In genomic region chr4:7068883-7069282, GRCh38 we compare ENCODE assay signal across 8 cellular contexts. TPM values are rescaled to one million over a fixed set of nuclear protein-coding genes. Genes with fewer than 3 reads are reported as not detected.
DNase-seq lines count a peak whose midpoint lies in the region; ATAC-seq and TF ChIP-seq lines count a peak whose summit lies in the region.

No MANE protein-coding gene starts in this region.

- no peaks in the 10 kb centered on the region for H3K9me3 Mint-ChIP-seq in CD8-positive, alpha-beta memory T cell
- H3K9me3 Mint-ChIP-seq in dendritic cell treated with granulocyte-macrophage colony-stimulating factor and Interleukin-4, amounts not matched to agents 40 ng/mL and 50 ng/mL, for 4 days, result no peaks in the 10 kb centered on the region
- H3K9me3 Mint-ChIP-seq in natural killer cell, result no peaks in the 10 kb centered on the region

- TF ChIP-seq CTCF in natural killer cell (IDR thresholded peaks at IDR 0.05), result no peak

- H3K36me3 Mint-ChIP-seq in CD8-positive, alpha-beta memory T cell, result peaks cover 0 to 22% (median 0%) of the 10 kb centered on the region in 3 donors
- peaks cover 25% of the 10 kb centered on the region for H3K36me3 Mint-ChIP-seq in dendritic cell treated with granulocyte-macrophage colony-stimulating factor and Interleukin-4, amounts not matched to agents 40 ng/mL and 50 ng/mL, for 4 days (ENCODE audit: low read depth)
- H3K36me3 Mint-ChIP-seq in natural killer cell, result no peaks in the 10 kb centered on the region

- H3K4me1 ChIP-seq in CD8-positive, alpha-beta memory T cell (ENCODE audit: insufficient read depth, low read length), result peaks cover 34% of the 10 kb centered on the region

- DNase-seq in CD8-positive, alpha-beta memory T cell, result no peak
- DNase-seq in MG63 (no peak), natural killer cell (no peak), cortex of kidney (lab: John Stamatoyannopoulos, UW) (no peak), DMS79 treated with DMSO at 0.1 percent for 48 hours (lab: John Stamatoyannopoulos, UW) (no peak), NCI-H526 treated with DMSO at 0.1 percent for 48 hours (lab: John Stamatoyannopoulos, UW) (no peak)

- no peak for ATAC-seq in natural killer cell
- ATAC-seq in HG02973 (IDR thresholded peaks at IDR 0.05; ENCODE audit: unreplicated experiment), result no peak

- CTCF ChIA-PET in CD8-positive, alpha-beta memory T cell (lab: Charles Lee), result interaction anchor here (1.0 to 9.0 kb wide), 12 partner anchors 10 to 394 kb away, joined by 3 to 131 read pairs (median 8); partner anchors contain the start of genes BLOC1S4 and TADA2B

- peak overlapping the region; percentile 91 to 96 (median 94) for H3K4me3 Mint-ChIP-seq in CD8-positive, alpha-beta memory T cell
- peak overlapping the region; percentile 89 for H3K4me3 Mint-ChIP-seq in dendritic cell treated with granulocyte-macrophage colony-stimulating factor and Interleukin-4, amounts not matched to agents 40 ng/mL and 50 ng/mL, for 4 days
- peak overlapping the region; percentile 97 for H3K4me3 Mint-ChIP-seq in natural killer cell

- H3K36me3 ChIP-seq in CD8-positive, alpha-beta memory T cell (ENCODE audit: insufficient read depth, low read length), result peaks cover 6% of the 10 kb centered on the region
- H3K36me3 ChIP-seq in MG63, result peaks cover 16% of the 10 kb centered on the region

- H3K9me3 ChIP-seq in CD8-positive, alpha-beta memory T cell (ENCODE audit: low read length), result no peaks in the 10 kb centered on the region
- no peaks in the 10 kb centered on the region for H3K9me3 ChIP-seq in MG63

- H3K27ac ChIP-seq in CD8-positive, alpha-beta memory T cell (ENCODE audit: low read depth, low read length), result peak overlapping the region; percentile 79

- peak overlapping the region; percentile 75 to 99 (median 94) for H3K27ac Mint-ChIP-seq in CD8-positive, alpha-beta memory T cell
- peak overlapping the region; percentile 92 for H3K27ac Mint-ChIP-seq in dendritic cell treated with granulocyte-macrophage colony-stimulating factor and Interleukin-4, amounts not matched to agents 40 ng/mL and 50 ng/mL, for 4 days
- peak overlapping the region; percentile 92 to 94 for H3K27ac Mint-ChIP-seq in natural killer cell

- H3K27me3 Mint-ChIP-seq in CD8-positive, alpha-beta memory T cell, result peaks cover 0 to 7% of the 10 kb centered on the region in 2 donors
- H3K27me3 Mint-ChIP-seq in dendritic cell treated with granulocyte-macrophage colony-stimulating factor and Interleukin-4, amounts not matched to agents 40 ng/mL and 50 ng/mL, for 4 days, result peaks cover 27% of the 10 kb centered on the region
- H3K27me3 Mint-ChIP-seq in natural killer cell (ENCODE audit: low read depth in 2 of 2), result peaks cover 3 to 10% of the 10 kb centered on the region in 2 donors

- peak overlapping the region; percentile 82 for H3K4me3 ChIP-seq in CD8-positive, alpha-beta memory T cell (ENCODE audit: low read length)
- peak overlapping the region; percentile 76 for H3K4me3 ChIP-seq in MG63

- peaks cover 36 to 57% (median 52%) of the 10 kb centered on the region in 3 donors for H3K4me1 Mint-ChIP-seq in CD8-positive, alpha-beta memory T cell
- H3K4me1 Mint-ChIP-seq in dendritic cell treated with granulocyte-macrophage colony-stimulating factor and Interleukin-4, amounts not matched to agents 40 ng/mL and 50 ng/mL, for 4 days (ENCODE audit: low read depth), result peaks cover 44% of the 10 kb centered on the region
- peaks cover 27 to 43% of the 10 kb centered on the region in 2 donors for H3K4me1 Mint-ChIP-seq in natural killer cell

- intact Hi-C loops in dendritic cell treated with granulocyte-macrophage colony-stimulating factor and Interleukin-4, amounts not matched to agents 40 ng/mL and 50 ng/mL, for 4 days (cut with micrococcal nuclease), result loop anchor here (1.0 to 5.0 kb wide), 3 partner anchors 26 to 162 kb away; partner anchors contain the start of genes TADA2B and TBC1D14
- intact Hi-C loops in natural killer cell (cut with micrococcal nuclease), result loop anchor here (1.0 to 2.0 kb wide), 4 partner anchors 25 to 353 kb away; partner anchors contain the start of genes BLOC1S4 and KIAA0232

- POLR2A ChIA-PET in CD8-positive, alpha-beta memory T cell (lab: Charles Lee), result interaction anchor here (1.1 to 4.6 kb wide), 7 partner anchors 25 to 353 kb away, joined by 4 to 82 read pairs (median 7); partner anchors contain the start of genes BLOC1S4, TADA2B and TBC1D14

- no peaks in the 10 kb centered on the region for H3K27me3 ChIP-seq in CD8-positive, alpha-beta memory T cell (ENCODE audit: insufficient read depth, low read length, poor library complexity, severe bottlenecking)
- no peaks in the 10 kb centered on the region for H3K27me3 ChIP-seq in MG63

RNA-seq across cellular contexts. Expression of gene GRPEL1, which starts 1.0 kb away (rescaled TPM):
- total RNA-seq in CD8-positive, alpha-beta memory T cell, result 10 to 100 TPM; 94.0 to 94.5 TPM
- polyA plus RNA-seq in CD8-positive, alpha-beta memory T cell, result 54.8 TPM
- 26.2 and 32.6 TPM in 2 replicates for total RNA-seq in MG63 (2014; rRNA removed; shearing (Covaris generic); ENCODE audit: low replicate concordance)
- 10 to 100 TPM; 20.1 to 37.8 (median 36.8) TPM for total RNA-seq in natural killer cell

RNA-seq across cellular contexts. Expression of gene TADA2B, which starts 25.7 kb away (rescaled TPM):
- total RNA-seq in CD8-positive, alpha-beta memory T cell, result 10 to 100 TPM; 15.8 to 16.0 TPM
- 6.0 TPM for polyA plus RNA-seq in CD8-positive, alpha-beta memory T cell
- 5.7 and 7.6 TPM in 2 replicates for total RNA-seq in MG63 (2014; rRNA removed; shearing (Covaris generic); ENCODE audit: low replicate concordance)
- 10 to 100 TPM; 22.7 to 36.3 (median 35.9) TPM for total RNA-seq in natural killer cell
